In genomic region chr3:97108136-97108535, GRCh38 we compare ENCODE assay signal across 28 cellular contexts.
"Had no signal": no experiment of that assay in that cellular context is flagged by ENCODE, and none has a peak within 500 bp of the region (broad histone marks: within the 10 kb centered on the region; RNA-seq: fewer than 3 reads in every experiment).

No MANE protein-coding gene starts in this region.

- DNase-seq: natural killer cell; occipital lobe; ovary; posterior cingulate gyrus; psoas muscle; right cardiac atrium; spleen; stimulated activated CD4-positive, alpha-beta T cell treated with anti-CD3 and anti-CD28 coated beads, Interleukin-12 subunit alpha, Interleukin-12 subunit beta, amount 100 ng/mL, for 4 hours; stimulated activated CD4-positive, alpha-beta T cell treated with anti-CD3 and anti-CD28 coated beads, Interleukin-1b, Interleukin-23, amount 100 ng/mL, for 48 hours; stimulated activated CD4-positive, alpha-beta T cell treated with anti-CD3 and anti-CD28 coated beads, Interleukin-4, amount 100 ng/mL, for 1 hour; stimulated activated CD4-positive, alpha-beta T cell treated with anti-CD3 and anti-CD28 coated beads, Interleukin-4, amount 100 ng/mL, for 4 hours; stimulated activated CD8-positive, alpha-beta memory T cell treated with anti-CD3 and anti-CD28 coated beads, Interleukin-4, amount 100 ng/mL, for 48 hours; stimulated activated naive CD4-positive, alpha-beta T cell; stimulated activated naive CD8-positive, alpha-beta T cell treated with anti-CD3 and anti-CD28 coated beads, Interleukin-15, amount 100 ng/mL, for 72 hours; stimulated activated naive CD8-positive, alpha-beta T cell treated with anti-CD3 and anti-CD28 coated beads, Interleukin-15, Interleukin-2, amounts not matched to agents 100 U/mL and 50 U/mL, for 24 hours; substantia nigra; testis; tibial artery; transverse colon; upper lobe of right lung; uterus had no signal

- H3K27ac ChIP-seq: neural progenitor cell, ovary, parathyroid adenoma, psoas muscle, skin epidermis, spleen, suprapubic skin, testis, tibial artery, transverse colon, upper lobe of right lung, uterus had no signal

- H3K79me2 ChIP-seq: parathyroid adenoma had no signal

- ATAC-seq: natural killer cell; psoas muscle; right cardiac atrium; sciatic nerve; stimulated activated memory B cell treated with anti-CD40 and anti-IgM and Interleukin-4, amounts not matched to agents 10 μg/mL and 1 μg/mL and 100 μg/mL, for 72 hours; stimulated activated naive CD8-positive, alpha-beta T cell treated with anti-CD3 and anti-CD28 coated beads, Interleukin-15, amount 100 ng/mL, for 72 hours; stimulated activated naive CD8-positive, alpha-beta T cell treated with anti-CD3 and anti-CD28 coated beads, Interleukin-15, Interleukin-2, amounts not matched to agents 100 U/mL and 50 U/mL, for 24 hours; upper lobe of right lung had no signal

- H3K9ac ChIP-seq: neural progenitor cell, parathyroid adenoma had no signal

- H3K9me3 ChIP-seq: ovary, psoas muscle, suprapubic skin, testis, tibial artery, transverse colon, upper lobe of right lung, uterus had no signal

- H3K36me3 ChIP-seq: neural progenitor cell, ovary, spleen, suprapubic skin, tibial artery, transverse colon, upper lobe of right lung, uterus had no signal

- H3K27me3 ChIP-seq: neural progenitor cell, ovary, spleen, suprapubic skin, testis, tibial artery, transverse colon, upper lobe of right lung, uterus had no signal

- H3K4me2 ChIP-seq: neural progenitor cell, smooth muscle cell had no signal

- H3K4me3 ChIP-seq: neural progenitor cell, ovary, psoas muscle, skin epidermis, smooth muscle cell, spleen, suprapubic skin, testis, tibial artery, transverse colon, upper lobe of right lung, uterus had no signal

- H2AFZ ChIP-seq: neural progenitor cell, parathyroid adenoma had no signal

- H3K4me1 ChIP-seq: neural progenitor cell, parathyroid adenoma, psoas muscle, spleen, suprapubic skin, testis, tibial artery, transverse colon, upper lobe of right lung, uterus had no signal
